In the genomic region with DNA sequence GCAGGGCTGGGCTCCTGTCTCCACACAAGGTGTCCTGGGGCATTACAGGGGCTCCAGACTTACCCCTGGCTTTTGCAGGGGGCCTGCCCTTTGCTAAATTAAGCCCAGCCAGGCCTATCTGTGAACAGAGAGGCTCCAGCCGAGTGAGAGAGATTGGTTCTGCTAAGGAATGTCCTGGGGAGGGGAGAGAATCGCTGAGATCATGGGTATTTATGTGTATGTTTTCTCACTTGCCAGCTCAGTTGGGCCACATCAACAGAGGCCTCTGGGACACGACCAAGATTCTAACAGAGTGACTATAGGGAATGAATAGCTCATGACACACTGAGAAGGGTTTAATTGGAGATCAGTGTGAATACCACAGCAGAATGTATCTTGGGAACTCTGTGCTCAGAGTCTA, we compare ENCODE assay signal across 8 cellular contexts.
DNase-seq lines count a peak whose midpoint lies in the region; ATAC-seq, FAIRE-seq and TF ChIP-seq lines count a peak whose summit lies in the region.
"Not testable (repeated sequence)": the region's sequence is repeated elsewhere in the genome, so short reads cannot be mapped to it uniquely, and the experiment has no call there.

No MANE protein-coding gene starts in this region.

- ATAC-seq in PC-3 (peak; percentile 74), K562 (peak; percentile 63), gastroesophageal sphincter (peak; percentile 84), heart right ventricle (peak; percentile 80 to 93 (median 92)), left lobe of liver (peak; percentile 12), omental fat pad (ENCODE audit: low FRiP score) (peak; percentile 66), gastrocnemius medialis (peak; percentile 79 to 82), aorta (ENCODE audit: low FRiP score) (peak; percentile 92)

- H3K36me3 ChIP-seq in PC-3 (ENCODE audit: low read depth, low read length); K562 (ENCODE audit: control insufficient read depth, insufficient read depth, low read length); gastroesophageal sphincter; heart right ventricle; gastrocnemius medialis; aorta (ENCODE audit: control insufficient read depth in 1 of 2, insufficient read depth in 2 of 2, low read length in 1 of 2): not testable (repeated sequence)

- H3F3A ChIP-seq in PC-3 (ENCODE audit: low read length, unreplicated experiment): not testable (repeated sequence)

- POLR2A ChIA-PET in PC-3 (lab: Charles Lee; ENCODE audit: unreplicated experiment); K562 (lab: Yijun Ruan, JAX): not testable (repeated sequence)

- not testable (repeated sequence) for H3K27ac ChIP-seq in PC-3 (ENCODE audit: low read length); K562 (ENCODE audit: extremely low read depth, low read depth, low read length); gastroesophageal sphincter; heart right ventricle; gastrocnemius medialis; aorta (ENCODE audit: low read depth in 1 of 2, low read length in 2 of 2)

- in situ Hi-C loops in K562 (cut with MboI); gastrocnemius medialis (cut with MboI; ENCODE audit: low sequenced_read_pairs in 4 of 4): not testable (repeated sequence)

- not testable (repeated sequence) for TF ChIP-seq POLR2A in K562 (conservative IDR thresholded peaks at IDR 0.05); gastroesophageal sphincter (IDR thresholded peaks at IDR 0.05); gastrocnemius medialis (IDR thresholded peaks at IDR 0.05)

- TF ChIP-seq EP300 in K562 (IDR thresholded peaks at IDR 0.05; ENCODE audit: low read length); gastroesophageal sphincter (IDR thresholded peaks at IDR 0.05): not testable (repeated sequence)

- not testable (repeated sequence) for H3K9me3 ChIP-seq in PC-3 (ENCODE audit: low read length); K562 (replicated peaks; ENCODE audit: control insufficient read depth, insufficient read depth, low read depth, low read length); gastroesophageal sphincter; heart right ventricle; gastrocnemius medialis; aorta (ENCODE audit: control insufficient read depth, low read length)

- DNase-seq in PC-3; K562 (ENCODE audit: extremely low read depth in 1 of 4, low spot score in 3 of 4); heart right ventricle; left lobe of liver (ENCODE audit: low spot score); omental fat pad (ENCODE audit: low spot score); gastrocnemius medialis; aorta: not testable (repeated sequence)

- BruUV-seq in PC-3 (replicated peaks; lab: Mats Ljungman, UMichigan); K562 (replicated peaks; lab: Mats Ljungman, UMichigan): not testable (repeated sequence)

- not testable (repeated sequence) for H3K9ac ChIP-seq in PC-3 (ENCODE audit: low read length); K562 (ENCODE audit: insufficient read depth in 1 of 2, low read depth in 2 of 2, low read length in 2 of 2)

- not testable (repeated sequence) for H3K79me2 ChIP-seq in PC-3 (ENCODE audit: low read length); K562 (ENCODE audit: control insufficient read depth, insufficient read depth, low read length)

- not testable (repeated sequence) for H3K4me3 ChIP-seq in PC-3 (ENCODE audit: low read length); K562; gastroesophageal sphincter; heart right ventricle; gastrocnemius medialis; aorta (ENCODE audit: low read length in 2 of 2)

- not testable (repeated sequence) for H3K4me1 ChIP-seq in PC-3 (ENCODE audit: insufficient read depth, low read length); K562 (replicated peaks in 1 of 2; ENCODE audit: control insufficient read depth in 2 of 2, insufficient read depth in 2 of 2, low read length in 2 of 2); gastroesophageal sphincter; heart right ventricle; gastrocnemius medialis; aorta (ENCODE audit: control insufficient read depth in 1 of 2, insufficient read depth in 2 of 2, low read length in 2 of 2)

- not testable (repeated sequence) for TF ChIP-seq RAD21 in K562 (CRISPR knock-in tag; conservative IDR thresholded peaks at IDR 0.05 in 1 of 2, IDR thresholded peaks at IDR 0.05 in 1 of 2)

- not testable (repeated sequence) for H3K4me2 ChIP-seq in PC-3 (ENCODE audit: low read length); K562 (ENCODE audit: insufficient read depth, low read length)

- not testable (repeated sequence) for H3K27me3 ChIP-seq in PC-3 (ENCODE audit: low read length); K562 (ENCODE audit: control insufficient read depth in 2 of 2, insufficient read depth in 2 of 2, low read length in 2 of 2); gastroesophageal sphincter; heart right ventricle; gastrocnemius medialis; aorta (ENCODE audit: control insufficient read depth in 1 of 2, insufficient read depth in 2 of 2, low read length in 1 of 2)

- TF ChIP-seq CTCF in PC-3 (conservative IDR thresholded peaks at IDR 0.05; ENCODE audit: low read depth, low read length); K562 (IDR thresholded peaks at IDR 0.05 in 2 of 3, conservative IDR thresholded peaks at IDR 0.05 in 1 of 3; ENCODE audit: insufficient read depth in 2 of 3, low read depth in 1 of 3, low read length in 3 of 3); gastroesophageal sphincter (IDR thresholded peaks at IDR 0.05); heart right ventricle (IDR thresholded peaks at IDR 0.05); omental fat pad (IDR thresholded peaks at IDR 0.05); gastrocnemius medialis (IDR thresholded peaks at IDR 0.05 in 4 of 5, conservative IDR thresholded peaks at IDR 0.05 in 1 of 5): not testable (repeated sequence)

- not testable (repeated sequence) for H4K20me1 ChIP-seq in PC-3 (ENCODE audit: low read length); K562 (replicated peaks; ENCODE audit: control insufficient read depth, insufficient read depth, low read length)

- H2AFZ ChIP-seq in PC-3 (ENCODE audit: low read length); K562 (ENCODE audit: low read depth, low read length): not testable (repeated sequence)

- no CpG with 5 or more reads among the region's 3 CpGs for WGBS in K562 (ENCODE audit: insufficient coverage, low coverage, missing lambda C conversion rate)
- WGBS in gastroesophageal sphincter (ENCODE audit: low coverage in 1 of 2), 2 donors: no CpG with 5 or more reads among the region's 3 CpGs
- WGBS in heart right ventricle, 2 donors: no CpG with 5 or more reads among the region's 3 CpGs
- WGBS in aorta, 2 donors: no CpG with 5 or more reads among the region's 3 CpGs

- intact Hi-C loops in PC-3 (cut with micrococcal nuclease); K562 (cut with micrococcal nuclease); heart right ventricle (cut with DNase I); gastrocnemius medialis (cut with DNase I; ENCODE audit: low total_unique reads); aorta (cut with DNase I): not testable (repeated sequence)

- H3K9me1 ChIP-seq in K562 (ENCODE audit: control insufficient read depth, insufficient read depth, low read length): not testable (repeated sequence)

- CTCF ChIA-PET in PC-3 (lab: Charles Lee); K562 (lab: Yijun Ruan, JAX; ENCODE audit: low intra/inter-chr PET ratio): not testable (repeated sequence)

- FAIRE-seq in K562 (lab: Jason Lieb, UNC): not testable (repeated sequence)

- not testable (repeated sequence) for H3K9me2 ChIP-seq in PC-3 (replicated peaks; ENCODE audit: low read length)

Comparison
In these comparisons a context has a peak if more than half of its experiments do, and no peak if none do; other contexts are left out.
1. ATAC-seq: peak in every context shown above with its lines; median percentile 92 in aorta; 92 in heart right ventricle; 84 in gastroesophageal sphincter; 80 in gastrocnemius medialis; 74 in PC-3; 66 in omental fat pad; 63 in K562; 12 in left lobe of liver.